Comparison of ENCODE assay signal across 1 cellular context in genomic region chr2:216871333-216871934, GRCh38.
TF ChIP-seq lines count a peak whose summit lies in the region.

No MANE protein-coding gene starts in this region.

TF ChIP-seq in HepG2, 621 proteins besides CTCF, POLR2A, EP300 and RAD21 (continued from another document and continues in another):
- TF ChIP-seq HNF1A (IDR thresholded peaks at IDR 0.05; ENCODE audit: low read depth) (peak; percentile 44), HNF1A (CRISPR knock-in tag; IDR thresholded peaks at IDR 0.05; ENCODE audit: borderline replicate concordance) (peak; percentile 70; the same call in 1 of the 2 replicates), USF2 (IDR thresholded peaks at IDR 0.05; ENCODE audit: low read depth, low read length) (no peak), USF2 (CRISPR knock-in tag; IDR thresholded peaks at IDR 0.05; ENCODE audit: borderline replicate concordance) (0 out of 2 replicates have a peak, but pooled peaks have one; percentile 47), THRA (CRISPR knock-in tag; IDR thresholded peaks at IDR 0.05; ENCODE audit: borderline replicate concordance) (peak; percentile 68; the same call in 1 of the 2 replicates), JUND (CRISPR knock-in tag; IDR thresholded peaks at IDR 0.05) (peak; percentile 75; the same call in 1 of the 2 replicates), GTF3A (CRISPR knock-in tag; conservative IDR thresholded peaks at IDR 0.05) (no peak), DNMT3B (CRISPR knock-in tag; conservative IDR thresholded peaks at IDR 0.05) (no peak), PHF20 (CRISPR knock-in tag; IDR thresholded peaks at IDR 0.05) (0 out of 2 replicates have a peak, but pooled peaks have one; percentile 16), ZNF577 (CRISPR knock-in tag; IDR thresholded peaks at IDR 0.05; ENCODE audit: borderline replicate concordance, low read depth) (no peak), KDM1A (CRISPR knock-in tag; IDR thresholded peaks at IDR 0.05) (no peak), ZNF543 (CRISPR knock-in tag; IDR thresholded peaks at IDR 0.05) (0 out of 2 replicates have a peak, but pooled peaks have one; percentile 63), ZNF333 (CRISPR knock-in tag; IDR thresholded peaks at IDR 0.05; ENCODE audit: borderline replicate concordance) (peak; percentile 30; the same call in 1 of the 2 replicates), ZFP1 (CRISPR knock-in tag; IDR thresholded peaks at IDR 0.05) (0 out of 2 replicates have a peak, but pooled peaks have one; percentile 70), ZNF276 (CRISPR knock-in tag; IDR thresholded peaks at IDR 0.05; ENCODE audit: low read depth) (no peak), ONECUT2 (CRISPR knock-in tag; IDR thresholded peaks at IDR 0.05) (peak; percentile 86), KAT8 (CRISPR knock-in tag; IDR thresholded peaks at IDR 0.05) (peak; percentile 71), SP1 (IDR thresholded peaks at IDR 0.05) (no peak), SP1 (CRISPR knock-in tag; IDR thresholded peaks at IDR 0.05) (no peak), ERF (CRISPR knock-in tag; IDR thresholded peaks at IDR 0.05) (peak; percentile 76; the same call in 1 of the 2 replicates), SNAPC2 (CRISPR knock-in tag; IDR thresholded peaks at IDR 0.05) (0 out of 2 replicates have a peak, but pooled peaks have one; percentile 62), FOSL2 (CRISPR knock-in tag; IDR thresholded peaks at IDR 0.05) (peak; percentile 90), NFAT5 (CRISPR knock-in tag; IDR thresholded peaks at IDR 0.05) (no peak), ZNF432 (CRISPR knock-in tag; IDR thresholded peaks at IDR 0.05; ENCODE audit: borderline replicate concordance) (no peak), FOXP4 (CRISPR knock-in tag; IDR thresholded peaks at IDR 0.05) (peak; percentile 85), CREB1 (IDR thresholded peaks at IDR 0.05) (peak; percentile 78), CREB1 (CRISPR knock-in tag; IDR thresholded peaks at IDR 0.05) (peak; percentile 92), ZNF367 (CRISPR knock-in tag; IDR thresholded peaks at IDR 0.05; ENCODE audit: borderline replicate concordance) (no peak), FOXJ3 (CRISPR knock-in tag; IDR thresholded peaks at IDR 0.05; ENCODE audit: borderline replicate concordance) (peak; percentile 92; the same call in 1 of the 2 replicates), SMC3 (IDR thresholded peaks at IDR 0.05; ENCODE audit: low read length) (no peak), ZNF160 (CRISPR knock-in tag; IDR thresholded peaks at IDR 0.05) (no peak; the same call in 1 of the 2 replicates), DMAP1 (CRISPR knock-in tag; IDR thresholded peaks at IDR 0.05) (peak; percentile 36; the same call in 1 of the 2 replicates), ZEB1 (IDR thresholded peaks at IDR 0.05; ENCODE audit: insufficient replicate concordance, low read depth) (peak; percentile 44), GATAD1 (CRISPR knock-in tag; IDR thresholded peaks at IDR 0.05) (peak; percentile 60), BCLAF1 (IDR thresholded peaks at IDR 0.05) (no peak), ZNF441 (CRISPR knock-in tag; IDR thresholded peaks at IDR 0.05; ENCODE audit: borderline replicate concordance) (no peak), BRD4 (CRISPR knock-in tag; IDR thresholded peaks at IDR 0.05) (no peak), ZNF546 (CRISPR knock-in tag; conservative IDR thresholded peaks at IDR 0.05) (no peak), ZMYM4 (CRISPR knock-in tag; IDR thresholded peaks at IDR 0.05) (peak; percentile 63), TCF7 (IDR thresholded peaks at IDR 0.05; ENCODE audit: low read depth) (peak; percentile 48; the same call in 1 of the 2 replicates)
